ENCODE assay signal across 15 cellular contexts in the genomic region with DNA sequence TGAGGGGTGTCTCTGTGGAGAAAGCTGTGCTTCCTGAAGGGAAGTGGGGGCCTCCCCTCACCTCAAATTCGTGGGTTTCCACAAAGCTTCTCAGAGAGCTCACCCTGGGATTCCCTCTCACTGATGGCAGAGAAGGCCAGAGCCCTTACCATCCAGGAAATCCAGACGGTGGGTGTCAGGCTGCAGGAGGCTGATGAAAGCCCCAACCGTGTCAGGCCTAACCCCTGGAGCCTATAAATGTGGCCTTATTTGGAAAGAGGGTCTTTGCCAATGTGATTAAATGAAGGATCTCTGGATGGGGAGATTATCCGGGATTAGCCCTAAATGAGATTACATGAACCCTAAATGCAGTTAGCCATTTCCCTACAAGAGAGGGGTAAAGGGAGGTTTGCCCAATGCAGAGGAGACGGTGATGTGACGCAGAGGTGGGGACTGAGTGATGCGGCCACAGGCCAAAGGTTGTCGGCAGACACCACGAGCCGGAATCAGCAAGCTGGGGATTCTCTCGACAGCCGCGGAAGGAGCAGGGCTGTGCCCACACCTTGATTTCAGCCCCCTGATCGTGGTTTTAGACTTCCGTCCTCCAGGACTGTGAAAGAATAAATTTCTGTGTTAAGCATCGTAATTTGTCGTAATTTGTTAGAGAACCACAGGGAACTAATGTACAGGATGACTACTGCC.
A peak's percentile ranks its signal among the peaks of the same experiment; 100 is the strongest.
DNase-seq lines count a peak whose midpoint lies in the region; ATAC-seq and TF ChIP-seq lines count a peak whose summit lies in the region.
"Had no signal": no experiment of that assay in that cellular context is flagged by ENCODE, and none has a peak within 500 bp of the region (broad histone marks: within the 10 kb centered on the region; RNA-seq: fewer than 3 reads in every experiment).

No MANE protein-coding gene starts in this region.

- peaks cover 54% of the 10 kb centered on the region for H3K4me1 Mint-ChIP-seq in stimulated activated naive CD8-positive, alpha-beta T cell treated with anti-CD3 and anti-CD28 coated beads, Interleukin-15, Interleukin-2, amounts not matched to agents 100 ng/mL and 50 ng/mL, for 24 hours (ENCODE audit: low read depth)
- H3K4me1 Mint-ChIP-seq in activated T-helper 17 cell treated with anti-CD3 and anti-CD28 coated beads, Interleukin-2, amount 50 U/mL, for 72 hours, result peaks cover 29% of the 10 kb centered on the region
- peaks cover 42% of the 10 kb centered on the region for H3K4me1 Mint-ChIP-seq in nephron

- TF ChIP-seq POLR2A in erythroblast (IDR thresholded peaks at IDR 0.05; ENCODE audit: low read length), result no peak

- H3K36me3 Mint-ChIP-seq in stimulated activated naive CD8-positive, alpha-beta T cell treated with anti-CD3 and anti-CD28 coated beads, Interleukin-15, Interleukin-2, amounts not matched to agents 100 ng/mL and 50 ng/mL, for 24 hours (ENCODE audit: low read depth), result no peaks in the 10 kb centered on the region
- no peaks in the 10 kb centered on the region for H3K36me3 Mint-ChIP-seq in activated T-helper 17 cell treated with anti-CD3 and anti-CD28 coated beads, Interleukin-2, amount 50 U/mL, for 72 hours (ENCODE audit: low read depth)
- H3K36me3 Mint-ChIP-seq in nephron (ENCODE audit: low read depth), result no peaks in the 10 kb centered on the region
- H3K36me3 Mint-ChIP-seq: T-cell had no signal

- H3K27ac Mint-ChIP-seq in stimulated activated naive CD8-positive, alpha-beta T cell treated with anti-CD3 and anti-CD28 coated beads, Interleukin-15, Interleukin-2, amounts not matched to agents 100 ng/mL and 50 ng/mL, for 24 hours, result peak overlapping the region; percentile 37
- H3K27ac Mint-ChIP-seq in activated T-helper 17 cell treated with anti-CD3 and anti-CD28 coated beads, Interleukin-2, amount 50 U/mL, for 72 hours, result peak overlapping the region; percentile 54
- H3K27ac Mint-ChIP-seq in nephron, result peak overlapping the region; percentile 39 to 89 (median 76)
- H3K27ac Mint-ChIP-seq: T-cell had no signal

- H3K9me3 Mint-ChIP-seq in stimulated activated naive CD8-positive, alpha-beta T cell treated with anti-CD3 and anti-CD28 coated beads, Interleukin-15, Interleukin-2, amounts not matched to agents 100 ng/mL and 50 ng/mL, for 24 hours, result no peaks in the 10 kb centered on the region
- no peaks in the 10 kb centered on the region for H3K9me3 Mint-ChIP-seq in activated T-helper 17 cell treated with anti-CD3 and anti-CD28 coated beads, Interleukin-2, amount 50 U/mL, for 72 hours
- peaks cover 3% of the 10 kb centered on the region for H3K9me3 Mint-ChIP-seq in nephron
- H3K9me3 Mint-ChIP-seq: T-cell had no signal

- H3K4me3 Mint-ChIP-seq in stimulated activated naive CD8-positive, alpha-beta T cell treated with anti-CD3 and anti-CD28 coated beads, Interleukin-15, Interleukin-2, amounts not matched to agents 100 ng/mL and 50 ng/mL, for 24 hours, result no peak overlapping the region
- H3K4me3 Mint-ChIP-seq in activated T-helper 17 cell treated with anti-CD3 and anti-CD28 coated beads, Interleukin-2, amount 50 U/mL, for 72 hours, result peak overlapping the region; percentile 21
- H3K4me3 Mint-ChIP-seq in nephron, result no peak overlapping the region
- H3K4me3 Mint-ChIP-seq: neural crest cell, T-cell had no signal

- no peak for TF ChIP-seq CTCF in nephron (IDR thresholded peaks at IDR 0.05; ENCODE audit: unreplicated experiment in 3 of 3)

- no peaks in the 10 kb centered on the region for H3K27me3 Mint-ChIP-seq in stimulated activated naive CD8-positive, alpha-beta T cell treated with anti-CD3 and anti-CD28 coated beads, Interleukin-15, Interleukin-2, amounts not matched to agents 100 ng/mL and 50 ng/mL, for 24 hours
- H3K27me3 Mint-ChIP-seq in activated T-helper 17 cell treated with anti-CD3 and anti-CD28 coated beads, Interleukin-2, amount 50 U/mL, for 72 hours, result no peaks in the 10 kb centered on the region
- peaks cover 6% of the 10 kb centered on the region for H3K27me3 Mint-ChIP-seq in nephron (ENCODE audit: low read depth)
- H3K27me3 Mint-ChIP-seq: T-cell had no signal

- no peak for ATAC-seq in stimulated activated naive CD8-positive, alpha-beta T cell treated with anti-CD3 and anti-CD28 coated beads, Interleukin-15, Interleukin-2, amounts not matched to agents 100 U/mL and 50 U/mL, for 24 hours
- no peak for ATAC-seq in activated T-helper 17 cell treated with anti-CD3 and anti-CD28 coated beads, Interleukin-2, amount 50 U/mL, for 72 hours (replicated peaks)
- ATAC-seq: psoas muscle, T-cell had no signal

- no peak for DNase-seq in stimulated activated naive CD8-positive, alpha-beta T cell treated with anti-CD3 and anti-CD28 coated beads, Interleukin-15, Interleukin-2, amounts not matched to agents 100 U/mL and 50 U/mL, for 24 hours
- DNase-seq in NCI-H774 (lab: John Stamatoyannopoulos, UW) (no peak), erythroblast (lab: John Stamatoyannopoulos, UW) (no peak), cortex of kidney (lab: John Stamatoyannopoulos, UW) (no peak)
- DNase-seq: activated gamma-delta T cell, dorsolateral prefrontal cortex, Kasumi-1, NCI-H1092 treated with DMSO at 0.1 percent for 48 hours, psoas muscle, Right ventricle myocardium superior, T-cell had no signal
